2 cellular contexts compared by ENCODE assay signal in the genomic region with DNA sequence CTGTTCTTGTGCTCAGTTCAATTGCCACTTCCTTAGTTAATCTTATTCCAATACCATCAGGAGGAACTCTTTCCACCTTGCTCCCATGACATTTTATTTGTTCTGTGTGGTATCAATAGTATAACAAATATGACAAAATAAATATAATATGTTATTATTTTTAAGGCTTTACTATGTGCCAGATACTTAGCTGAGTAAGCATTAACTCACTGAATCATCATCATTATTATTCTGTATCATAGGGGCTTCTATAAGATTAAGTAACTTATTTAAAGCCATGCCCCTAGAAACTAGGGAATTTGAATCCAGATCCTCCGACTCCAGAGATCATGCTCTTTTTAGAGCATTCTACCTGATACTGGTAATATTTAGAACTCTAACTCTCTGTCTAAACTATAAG.
TF ChIP-seq lines count a peak whose summit lies in the region.

No MANE protein-coding gene starts in this region.

TF ChIP-seq in A549, 52 proteins besides CTCF, POLR2A, EP300 and RAD21:
- TF ChIP-seq HEYL (CRISPR knock-in tag; IDR thresholded peaks at IDR 0.05), result no peak
- no peak for TF ChIP-seq ZFP36 (IDR thresholded peaks at IDR 0.05; ENCODE audit: borderline replicate concordance, partially characterized antibody)
- TF ChIP-seq MAFK (IDR thresholded peaks at IDR 0.05; ENCODE audit: partially characterized antibody), result peak; percentile 48

TF ChIP-seq in IMR-90, 13 proteins besides CTCF, POLR2A, EP300 and RAD21:
- TF ChIP-seq MAFK (IDR thresholded peaks at IDR 0.05; ENCODE audit: low read depth, low read length) (0 out of 2 replicates have a peak, but pooled peaks have one; percentile 37), CHD1 (IDR thresholded peaks at IDR 0.05; ENCODE audit: low read depth, low read length) (no peak)
TF ChIP-seq in IMR-90: peak in this region for 1.
